In genomic region chr10:78178940-78179339, GRCh38 we compare ENCODE assay signal across 16 cellular contexts.
DNase-seq lines count a peak whose midpoint lies in the region; ATAC-seq and TF ChIP-seq lines count a peak whose summit lies in the region.
"Had no signal": no experiment of that assay in that cellular context is flagged by ENCODE, and none has a peak within 500 bp of the region (broad histone marks: within the 10 kb centered on the region; RNA-seq: fewer than 3 reads in every experiment).

No MANE protein-coding gene starts in this region.

- H2BK120ac ChIP-seq in H9 (ENCODE audit: low read depth, low read length, poor library complexity, severe bottlenecking), result no peak overlapping the region

- no peaks in the 10 kb centered on the region for H3K27me3 ChIP-seq in A673 (replicated peaks; ENCODE audit: insufficient read depth, low read depth, low read length, poor library complexity)
- H3K27me3 ChIP-seq in H9 (ENCODE audit: insufficient read depth, low read length), result no peaks in the 10 kb centered on the region
- no peaks in the 10 kb centered on the region for H3K27me3 ChIP-seq in mammary epithelial cell (ENCODE audit: insufficient read depth, low read length)
- no peaks in the 10 kb centered on the region for H3K27me3 ChIP-seq in CD4-positive, alpha-beta T cell (ENCODE audit: control insufficient read depth, insufficient read depth, low read length)
- H3K27me3 ChIP-seq: ascending aorta, Peyer's patch, uterus had no signal

- H3K4me2 ChIP-seq in H9 (ENCODE audit: insufficient read depth, insufficient read length, low read length) (no peak overlapping the region), mammary epithelial cell (ENCODE audit: insufficient read depth, low read depth, low read length) (no peak overlapping the region)

- WGBS in H9 (ENCODE audit: extremely low coverage, insufficient read length, low lambda C conversion rate), result no CpG with 5 or more reads among the region's 7 CpGs
- WGBS in mammary epithelial cell (ENCODE audit: low coverage, missing lambda C conversion rate), result 17% methylated on average over 5 of the region's 7 CpGs

- H3K18ac ChIP-seq in H9 (ENCODE audit: insufficient read length, low read depth, low read length), result no peak overlapping the region

- H3K4ac ChIP-seq in H9 (ENCODE audit: low read depth, low read length), result no peak overlapping the region

- no peak overlapping the region for H4K8ac ChIP-seq in H9 (replicated peaks; ENCODE audit: insufficient read length, low read depth, low read length)

- H3K9me3 ChIP-seq in A673 (ENCODE audit: low read depth, low read length, poor library complexity, severe bottlenecking) (no peaks in the 10 kb centered on the region), H9 (ENCODE audit: control insufficient read depth, low read depth, low read length) (no peaks in the 10 kb centered on the region), mammary epithelial cell (replicated peaks; ENCODE audit: insufficient read depth, low read length) (no peaks in the 10 kb centered on the region)
- H3K9me3 ChIP-seq in CD4-positive, alpha-beta T cell (ENCODE audit: control insufficient read depth, low read length), result no peaks in the 10 kb centered on the region
- H3K9me3 ChIP-seq: ascending aorta, Peyer's patch, uterus had no signal

- no peak overlapping the region for H4K5ac ChIP-seq in H9 (ENCODE audit: insufficient read length, low read depth, low read length)

- H2BK12ac ChIP-seq in H9 (ENCODE audit: insufficient read length, low read depth, low read length), result no peak overlapping the region

- no peak overlapping the region for H3K4me3 ChIP-seq in A673 (ENCODE audit: low read depth, low read length, poor library complexity, severe bottlenecking)
- no peak overlapping the region for H3K4me3 ChIP-seq in mammary epithelial cell (replicated peaks in 1 of 3; ENCODE audit: insufficient read depth in 1 of 3, low read depth in 2 of 3, low read length in 3 of 3)
- H3K4me3 ChIP-seq: ascending aorta, Peyer's patch, uterus had no signal

- H3K4me3 Mint-ChIP-seq in H9, result no peak overlapping the region
- H3K4me3 Mint-ChIP-seq in activated CD8-positive, alpha-beta T cell treated with anti-CD3 and anti-CD28 coated beads, Interleukin-2, amount 10 ng/mL, durations not matched to agents 7 days and 5 days, result no peak overlapping the region
- no peak overlapping the region for H3K4me3 Mint-ChIP-seq in CD4-positive, alpha-beta T cell
- H3K4me3 Mint-ChIP-seq: naive thymus-derived CD4-positive, alpha-beta T cell had no signal

- no peaks in the 10 kb centered on the region for H3K36me3 ChIP-seq in A673 (ENCODE audit: insufficient read depth, low read length, poor library complexity, severe bottlenecking)
- no peaks in the 10 kb centered on the region for H3K36me3 ChIP-seq in mammary epithelial cell (ENCODE audit: insufficient read depth, low read length)
- H3K36me3 ChIP-seq: ascending aorta, Peyer's patch, uterus had no signal

- H3T11ph ChIP-seq in H9 (ENCODE audit: low read length), result no peak overlapping the region

- H3K27me3 Mint-ChIP-seq in H9 (ENCODE audit: low read depth), result peaks cover 18% of the 10 kb centered on the region
- H3K27me3 Mint-ChIP-seq in activated CD8-positive, alpha-beta T cell treated with anti-CD3 and anti-CD28 coated beads, Interleukin-2, amount 10 ng/mL, durations not matched to agents 7 days and 5 days (ENCODE audit: low read depth), result peaks cover 7% of the 10 kb centered on the region
- H3K27me3 Mint-ChIP-seq in CD4-positive, alpha-beta T cell, result no peaks in the 10 kb centered on the region
- H3K27me3 Mint-ChIP-seq: naive thymus-derived CD4-positive, alpha-beta T cell had no signal

- ATAC-seq in left lobe of liver (peak; percentile 71), GM21367 (IDR thresholded peaks at IDR 0.05; ENCODE audit: unreplicated experiment) (no peak)
- no peak for ATAC-seq in activated CD8-positive, alpha-beta T cell treated with anti-CD3 and anti-CD28 coated beads, Interleukin-2, amount 10 ng/mL, durations not matched to agents 7 days and 5 days
- no peak for ATAC-seq in CD4-positive, alpha-beta T cell (ENCODE audit: poor library complexity)
- ATAC-seq: naive thymus-derived CD4-positive, alpha-beta T cell had no signal

- H3K79me2 ChIP-seq in H9 (ENCODE audit: insufficient read depth, low read length) (no peaks in the 10 kb centered on the region), mammary epithelial cell (ENCODE audit: insufficient read depth, low read length) (no peaks in the 10 kb centered on the region)

- no peak overlapping the region for H3K9ac ChIP-seq in H9 (ENCODE audit: extremely low read depth, insufficient read length, low read length)
- H3K9ac ChIP-seq in mammary epithelial cell (ENCODE audit: insufficient read depth, low read length), result no peak overlapping the region

- in situ Hi-C loops in mammary epithelial cell (cut with MboI; ENCODE audit: low sequenced_read_pairs in 2 of 2), result no loop called here

- H3K79me1 ChIP-seq in H9 (ENCODE audit: insufficient read depth, low read depth, low read length, poor library complexity, severe bottlenecking), result no peaks in the 10 kb centered on the region

- DNase-seq in A673 (ENCODE audit: low spot score), result peak; percentile 26
- peak; percentile 71 for DNase-seq in H9
- peak; percentile 52 for DNase-seq in mammary epithelial cell
- no peak for DNase-seq in left lobe of liver (ENCODE audit: low spot score)
- DNase-seq in activated CD8-positive, alpha-beta memory T cell treated with anti-CD3 and anti-CD28 coated beads for 24 hours, result no peak
- DNase-seq in activated CD8-positive, alpha-beta T cell treated with anti-CD3 and anti-CD28 coated beads, Interleukin-2, amount 10 ng/mL, durations not matched to agents 7 days and 5 days, result no peak
- DNase-seq in CD4-positive, alpha-beta T cell, result no peak
- DNase-seq: KBM-7; naive thymus-derived CD4-positive, alpha-beta T cell; NCI-H2107; Peyer's patch had no signal

- intact Hi-C loops in A673 (cut with micrococcal nuclease; ENCODE audit: unreplicated experiment), result no loop called here
- intact Hi-C loops in mammary epithelial cell (cut with micrococcal nuclease), result loop anchor here (1.0 kb wide), 1 partner anchor 45 kb away; no protein-coding TSS in a partner anchor
- intact Hi-C loops in CD4-positive, alpha-beta T cell (cut with DNase I, micrococcal nuclease), result no loop called here

- no peak overlapping the region for H3K27ac ChIP-seq in A673 (ENCODE audit: low read depth, low read length, poor library complexity, severe bottlenecking)
- H3K27ac ChIP-seq in H9 (ENCODE audit: insufficient read length, low read depth, low read length), result no peak overlapping the region
- H3K27ac ChIP-seq in mammary epithelial cell (ENCODE audit: insufficient read depth, low read depth, low read length), result no peak overlapping the region
- no peak overlapping the region for H3K27ac ChIP-seq in CD4-positive, alpha-beta T cell (ENCODE audit: low read depth, low read length)
- H3K27ac ChIP-seq: ascending aorta, C4-2B, epithelial cell of prostate, Peyer's patch, uterus had no signal

- POLR2A ChIA-PET in A673 (lab: Charles Lee; ENCODE audit: low non-redundant PET), result no interaction called here
- POLR2A ChIA-PET in activated CD8-positive, alpha-beta T cell treated with anti-CD3 and anti-CD28 coated beads, Interleukin-2, amount 10 ng/mL, durations not matched to agents 7 days and 5 days (lab: Charles Lee), result no interaction called here
- POLR2A ChIA-PET in CD4-positive, alpha-beta T cell (lab: Charles Lee), result no interaction called here

- H3K4me1 ChIP-seq in A673 (ENCODE audit: insufficient read depth, low read length, poor library complexity, severe bottlenecking), result peaks cover 10% of the 10 kb centered on the region
- H3K4me1 ChIP-seq in H9 (ENCODE audit: insufficient read depth, low read length), result peaks cover 2% of the 10 kb centered on the region; the same call in 1 of the 2 replicates
- peaks cover 22% of the 10 kb centered on the region for H3K4me1 ChIP-seq in mammary epithelial cell (ENCODE audit: insufficient read depth, low read length)
- H3K4me1 ChIP-seq: ascending aorta, Peyer's patch, uterus had no signal

- H3K9me3 Mint-ChIP-seq in H9, result no peaks in the 10 kb centered on the region
- no peaks in the 10 kb centered on the region for H3K9me3 Mint-ChIP-seq in activated CD8-positive, alpha-beta T cell treated with anti-CD3 and anti-CD28 coated beads, Interleukin-2, amount 10 ng/mL, durations not matched to agents 7 days and 5 days (ENCODE audit: insufficient read depth)
- H3K9me3 Mint-ChIP-seq in CD4-positive, alpha-beta T cell, result no peaks in the 10 kb centered on the region
- H3K9me3 Mint-ChIP-seq: naive thymus-derived CD4-positive, alpha-beta T cell had no signal

- H3K23ac ChIP-seq in H9 (ENCODE audit: insufficient read length, low read depth, low read length), result no peak overlapping the region

- H3K14ac ChIP-seq in H9 (ENCODE audit: insufficient read depth, low read length), result no peak overlapping the region

- H4K91ac ChIP-seq in H9 (ENCODE audit: insufficient read length, low read depth, low read length), result no peak overlapping the region

- H4K20me1 ChIP-seq in H9 (ENCODE audit: control insufficient read depth, insufficient read depth, insufficient read length), result no peaks in the 10 kb centered on the region
- H4K20me1 ChIP-seq in mammary epithelial cell (ENCODE audit: insufficient read depth, low read length), result no peaks in the 10 kb centered on the region

- CTCF ChIA-PET in A673 (lab: Charles Lee) (no interaction called here), mammary epithelial cell (lab: Charles Lee; ENCODE audit: low non-redundant PET) (no interaction called here)
- CTCF ChIA-PET in activated CD8-positive, alpha-beta T cell treated with anti-CD3 and anti-CD28 coated beads, Interleukin-2, amount 10 ng/mL, durations not matched to agents 7 days and 5 days (lab: Charles Lee), result no interaction called here
- CTCF ChIA-PET in CD4-positive, alpha-beta T cell (lab: Charles Lee), result no interaction called here

- dilution Hi-C loops in mammary epithelial cell (cut with HindIII; ENCODE audit: low sequenced_read_pairs), result no loop called here

- no peak overlapping the region for H2BK15ac ChIP-seq in H9 (ENCODE audit: low read depth, low read length)

- no peaks in the 10 kb centered on the region for H3K23me2 ChIP-seq in H9 (ENCODE audit: insufficient read length, low read depth, low read length, poor library complexity, severe bottlenecking)

- H3K27ac Mint-ChIP-seq in H9, result no peak overlapping the region
- no peak overlapping the region for H3K27ac Mint-ChIP-seq in activated CD8-positive, alpha-beta T cell treated with anti-CD3 and anti-CD28 coated beads, Interleukin-2, amount 10 ng/mL, durations not matched to agents 7 days and 5 days
- no peak overlapping the region for H3K27ac Mint-ChIP-seq in CD4-positive, alpha-beta T cell
- H3K27ac Mint-ChIP-seq: naive thymus-derived CD4-positive, alpha-beta T cell had no signal

- TF ChIP-seq CTCF in A673 (conservative IDR thresholded peaks at IDR 0.05; ENCODE audit: low read depth, low read length), result no peak
- TF ChIP-seq CTCF in H9 (conservative IDR thresholded peaks at IDR 0.05), result no peak
- no peak for TF ChIP-seq CTCF in mammary epithelial cell (conservative IDR thresholded peaks at IDR 0.05 in 1 of 2, IDR thresholded peaks at IDR 0.05 in 1 of 2; ENCODE audit: extremely low read depth in 1 of 2, insufficient read depth in 1 of 2, low read depth in 1 of 2, low read length in 2 of 2)
- TF ChIP-seq CTCF in CD4-positive, alpha-beta T cell (IDR thresholded peaks at IDR 0.05), result no peak

- no peaks in the 10 kb centered on the region for H3K36me3 Mint-ChIP-seq in H9 (ENCODE audit: insufficient read depth in 1 of 3, low read depth in 3 of 3)
- no peaks in the 10 kb centered on the region for H3K36me3 Mint-ChIP-seq in activated CD8-positive, alpha-beta T cell treated with anti-CD3 and anti-CD28 coated beads, Interleukin-2, amount 10 ng/mL, durations not matched to agents 7 days and 5 days (ENCODE audit: low read depth)
- H3K36me3 Mint-ChIP-seq in CD4-positive, alpha-beta T cell (ENCODE audit: low read depth), result no peaks in the 10 kb centered on the region
- H3K36me3 Mint-ChIP-seq: naive thymus-derived CD4-positive, alpha-beta T cell had no signal

- BruUV-seq in A673 (replicated peaks; lab: Mats Ljungman, UMichigan) (no TSS peak), mammary epithelial cell (replicated peaks; lab: Mats Ljungman, UMichigan) (no TSS peak)

- H2BK5ac ChIP-seq in H9 (ENCODE audit: insufficient read length, low read length), result no peak overlapping the region

- H2AFZ ChIP-seq in H9 (ENCODE audit: low read length), result no peak overlapping the region
- no peak overlapping the region for H2AFZ ChIP-seq in mammary epithelial cell (ENCODE audit: low read depth, low read length)

- no peak overlapping the region for H3K56ac ChIP-seq in H9 (ENCODE audit: insufficient read length, low read depth, low read length)

- no peak overlapping the region for H2AK5ac ChIP-seq in H9 (ENCODE audit: insufficient read length, low read length)

- H2BK20ac ChIP-seq in H9 (ENCODE audit: low read depth, low read length, poor library complexity, severe bottlenecking), result no peak overlapping the region

- H3K4me1 Mint-ChIP-seq in H9, result peaks cover 47 to 48% of the 10 kb centered on the region in 2 experiments
- H3K4me1 Mint-ChIP-seq in activated CD8-positive, alpha-beta T cell treated with anti-CD3 and anti-CD28 coated beads, Interleukin-2, amount 10 ng/mL, durations not matched to agents 7 days and 5 days (ENCODE audit: low read depth), result no peaks in the 10 kb centered on the region
- no peaks in the 10 kb centered on the region for H3K4me1 Mint-ChIP-seq in CD4-positive, alpha-beta T cell (ENCODE audit: low read depth)

Comparison
In these comparisons a context has a peak if more than half of its experiments do, and no peak if none do; other contexts are left out.
1. DNase-seq: peak in A673 (single experiment), H9 (single experiment) and mammary epithelial cell (single experiment); none in left lobe of liver (single experiment), activated CD8-positive, alpha-beta memory T cell treated with anti-CD3 and anti-CD28 coated beads for 24 hours (single experiment), activated CD8-positive, alpha-beta T cell treated with anti-CD3 and anti-CD28 coated beads, Interleukin-2, amount 10 ng/mL, durations not matched to agents 7 days and 5 days (single experiment) and CD4-positive, alpha-beta T cell (0 of 10).